Comparison of ENCODE assay signal across 17 cellular contexts in the genomic region with DNA sequence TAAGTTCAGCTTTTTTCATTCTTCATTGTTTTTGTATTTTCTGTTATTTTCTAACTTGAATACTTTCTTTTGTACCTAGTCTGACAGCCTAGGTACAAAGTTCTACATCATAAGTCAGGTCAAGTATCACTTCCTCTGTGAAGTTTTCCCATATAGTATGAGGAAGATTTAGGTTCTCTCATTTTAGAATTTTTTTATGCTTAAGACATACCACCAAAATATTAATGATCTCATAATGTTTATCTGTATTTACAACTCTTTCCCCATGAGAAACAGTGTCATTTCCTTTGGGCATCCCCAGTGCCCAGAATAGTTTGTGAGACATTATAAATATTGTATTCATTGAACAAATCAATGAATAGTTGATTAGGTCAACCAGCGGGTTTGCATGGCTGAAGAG.
A peak's percentile ranks its signal among the peaks of the same experiment; 100 is the strongest.
DNase-seq lines count a peak whose midpoint lies in the region; ATAC-seq and TF ChIP-seq lines count a peak whose summit lies in the region.
"Had no signal": no experiment of that assay in that cellular context is flagged by ENCODE, and none has a peak within 500 bp of the region (broad histone marks: within the 10 kb centered on the region; RNA-seq: fewer than 3 reads in every experiment).

No MANE protein-coding gene starts in this region.

- TF ChIP-seq CTCF in DOHH2 (IDR thresholded peaks at IDR 0.05; ENCODE audit: low read depth, low read length, poor library complexity, severe bottlenecking): no peak

- no peaks in the 10 kb centered on the region for H3K27me3 Mint-ChIP-seq in central memory CD8-positive, alpha-beta T cell
- H3K27me3 Mint-ChIP-seq: activated CD4-positive, alpha-beta T cell treated with anti-CD3 and anti-CD28 coated beads, Interleukin-2, amount 10 ng/mL, durations not matched to agents 7 days and 5 days had no signal

- peaks cover 13% of the 10 kb centered on the region for H3K4me1 Mint-ChIP-seq in central memory CD8-positive, alpha-beta T cell

- peaks cover 31% of the 10 kb centered on the region for H3F3A ChIP-seq in DOHH2 (ENCODE audit: control insufficient read depth, insufficient read depth)

- peak overlapping the region; percentile 22 for H3K27ac ChIP-seq in DOHH2 (ENCODE audit: low read depth, low read length)
- H3K27ac ChIP-seq: body of pancreas, dorsolateral prefrontal cortex, tibial nerve had no signal

- no peak for DNase-seq in central memory CD8-positive, alpha-beta T cell (ENCODE audit: low spot score in 2 of 2)
- DNase-seq in effector CD8-positive, alpha-beta T cell (lab: John Stamatoyannopoulos, UW): no peak
- DNase-seq in NCI-H82 (lab: John Stamatoyannopoulos, UW) (no peak), NCI-H226 (no peak)
- DNase-seq: activated CD4-positive, alpha-beta T cell treated with anti-CD3 and anti-CD28 coated beads, Interleukin-2, amount 10 ng/mL, durations not matched to agents 7 days and 5 days; body of pancreas; dorsolateral prefrontal cortex; KBM-7; natural killer cell; NCI-H1436; NCI-H510A treated with DMSO at 0.1 percent for 48 hours had no signal

- no peaks in the 10 kb centered on the region for H3K9me3 Mint-ChIP-seq in central memory CD8-positive, alpha-beta T cell
- H3K9me3 Mint-ChIP-seq: activated T-helper 1 cell treated with anti-CD3 and anti-CD28 coated beads, Interleukin-12 subunit alpha, Interleukin-12 subunit beta, Interleukin-2, Interleukin-4 antibody, amounts not matched to agents 30 ng/mL and 10 ng/mL and 1 ng/mL, durations not matched to agents 14 hours and 24 hours and 36 hours had no signal

- peaks cover 12% of the 10 kb centered on the region for H3K79me2 ChIP-seq in DOHH2 (ENCODE audit: control insufficient read depth, low read length)

- no peak overlapping the region for H3K4me3 ChIP-seq in DOHH2 (ENCODE audit: low read length)
- H3K4me3 ChIP-seq: body of pancreas, dorsolateral prefrontal cortex, tibial nerve had no signal

- ATAC-seq in GM18858 (IDR thresholded peaks at IDR 0.05; ENCODE audit: unreplicated experiment) (peak; percentile 29), HG03135 (IDR thresholded peaks at IDR 0.05; ENCODE audit: unreplicated experiment) (peak; percentile 26), HG02884 (IDR thresholded peaks at IDR 0.05; ENCODE audit: unreplicated experiment) (no peak)
- no peak for ATAC-seq in central memory CD8-positive, alpha-beta T cell (replicated peaks; ENCODE audit: extremely low read depth, poor library complexity, severe bottlenecking)
- ATAC-seq: body of pancreas, natural killer cell had no signal

- H3K36me3 ChIP-seq in DOHH2 (ENCODE audit: control insufficient read depth, low read length): peaks cover 17% of the 10 kb centered on the region
- H3K36me3 ChIP-seq: tibial nerve had no signal

- peak overlapping the region; percentile 32 for H3K27ac Mint-ChIP-seq in central memory CD8-positive, alpha-beta T cell (ENCODE audit: low read depth)
- H3K27ac Mint-ChIP-seq: activated CD4-positive, alpha-beta T cell treated with anti-CD3 and anti-CD28 coated beads, Interleukin-2, amount 10 ng/mL, durations not matched to agents 7 days and 5 days; activated T-helper 1 cell treated with anti-CD3 and anti-CD28 coated beads, Interleukin-12 subunit alpha, Interleukin-12 subunit beta, Interleukin-2, Interleukin-4 antibody, amounts not matched to agents 30 ng/mL and 10 ng/mL and 1 ng/mL, durations not matched to agents 14 hours and 24 hours and 36 hours had no signal

- peaks cover 21% of the 10 kb centered on the region for H3K36me3 Mint-ChIP-seq in central memory CD8-positive, alpha-beta T cell (ENCODE audit: insufficient read depth)
- H3K36me3 Mint-ChIP-seq: natural killer cell had no signal

- H3K4me2 ChIP-seq in DOHH2 (ENCODE audit: low read length): peak overlapping the region; percentile 11

- H3K9me3 ChIP-seq in DOHH2 (ENCODE audit: control insufficient read depth, insufficient read depth, low read length): peaks cover 21% of the 10 kb centered on the region
- H3K9me3 ChIP-seq: body of pancreas, tibial nerve had no signal

- H3K4me3 Mint-ChIP-seq in central memory CD8-positive, alpha-beta T cell: no peak overlapping the region
- H3K4me3 Mint-ChIP-seq: activated CD4-positive, alpha-beta T cell treated with anti-CD3 and anti-CD28 coated beads, Interleukin-2, amount 10 ng/mL, durations not matched to agents 7 days and 5 days; activated T-helper 1 cell treated with anti-CD3 and anti-CD28 coated beads, Interleukin-12 subunit alpha, Interleukin-12 subunit beta, Interleukin-2, Interleukin-4 antibody, amounts not matched to agents 30 ng/mL and 10 ng/mL and 1 ng/mL, durations not matched to agents 14 hours and 24 hours and 36 hours; natural killer cell had no signal

- H3K27me3 ChIP-seq in DOHH2 (ENCODE audit: control insufficient read depth, low read length): no peaks in the 10 kb centered on the region
- H3K27me3 ChIP-seq: body of pancreas, dorsolateral prefrontal cortex, tibial nerve had no signal

- H3K9me2 ChIP-seq in DOHH2 (replicated peaks; ENCODE audit: control insufficient read depth, low read length): no peaks in the 10 kb centered on the region

- no peaks in the 10 kb centered on the region for H4K20me1 ChIP-seq in DOHH2 (ENCODE audit: control insufficient read depth, insufficient read depth, low read depth, low read length)

- H3K4me1 ChIP-seq in DOHH2 (ENCODE audit: control insufficient read depth, low read length): peaks cover 33% of the 10 kb centered on the region

Comparison
In these comparisons a context has a peak if more than half of its experiments do, and no peak if none do; other contexts are left out.
1. ATAC-seq: peak in GM18858 (single experiment) and HG03135 (single experiment); none in central memory CD8-positive, alpha-beta T cell (single experiment) and HG02884 (single experiment).